8 cellular contexts compared by ENCODE assay signal in genomic region chr9:764105-764524, GRCh38.
DNase-seq lines count a peak whose midpoint lies in the region; ATAC-seq, FAIRE-seq and TF ChIP-seq lines count a peak whose summit lies in the region.

No MANE protein-coding gene starts in this region.

- no peak overlapping the region for H3K27ac Mint-ChIP-seq in activated T-cell treated with anti-CD3 and anti-CD28 coated beads, Interleukin-2, amount 50 U/mL, for 72 hours
- no peak overlapping the region for H3K27ac Mint-ChIP-seq in progenitor cell of endocrine pancreas

- H3K27me3 Mint-ChIP-seq in activated T-cell treated with anti-CD3 and anti-CD28 coated beads, Interleukin-2, amount 50 U/mL, for 72 hours (ENCODE audit: low read depth): peaks cover 26% of the 10 kb centered on the region
- no peaks in the 10 kb centered on the region for H3K27me3 Mint-ChIP-seq in progenitor cell of endocrine pancreas

- TF ChIP-seq EP300 in A549 (IDR thresholded peaks at IDR 0.05): no peak

- CTCF ChIA-PET in A549 (lab: Yijun Ruan, JAX): interaction anchor here (0.6 to 18.9 kb wide), 80 partner anchors 9 to 427 kb away, joined by 3 to 371 read pairs (median 4); no protein-coding TSS in a partner anchor

- H3K4me3 ChIP-seq in A549: peak overlapping the region; percentile 19; the same call in 1 of the 3 replicates

- peaks cover 7% of the 10 kb centered on the region for H3K4me1 Mint-ChIP-seq in activated T-cell treated with anti-CD3 and anti-CD28 coated beads, Interleukin-2, amount 50 U/mL, for 72 hours (ENCODE audit: low read depth)
- H3K4me1 Mint-ChIP-seq in progenitor cell of endocrine pancreas (ENCODE audit: low read depth): peaks cover 20% of the 10 kb centered on the region

- 2% methylated on average over 12 of the region's 12 CpGs for WGBS in A549 (ENCODE audit: missing lambda C conversion rate)

- 0 out of 6 replicates have a peak overlapping the region, but pooled peaks of 1 of the 2 experiments have one; percentile 56 for H3K27ac ChIP-seq in A549

- DNase-seq in A549 (ENCODE audit: low read depth in 1 of 2, low spot score in 1 of 2) (peak; percentile 86 to 95), NCI-H526 treated with DMSO at 0.1 percent for 48 hours (lab: John Stamatoyannopoulos, UW) (peak; percentile 82), Right ventricle myocardium superior (peak; percentile 78), progenitor cell of endocrine pancreas (ENCODE audit: low spot score, unreplicated experiment) (peak; percentile 40)
- peak; percentile 46 to 57 for DNase-seq in activated T-cell treated with anti-CD3 and anti-CD28 coated beads, Interleukin-2, amount 50 U/mL, for 72 hours
- no peak for DNase-seq in activated effector memory CD4-positive, alpha-beta T cell treated with anti-CD3 and anti-CD28 coated beads, Interleukin-2, amount 50 U/mL, for 16 hours

- H3K9me3 Mint-ChIP-seq in activated T-cell treated with anti-CD3 and anti-CD28 coated beads, Interleukin-2, amount 50 U/mL, for 72 hours: no peaks in the 10 kb centered on the region
- peaks cover 7% of the 10 kb centered on the region for H3K9me3 Mint-ChIP-seq in progenitor cell of endocrine pancreas (ENCODE audit: low read depth)

- POLR2A ChIA-PET in A549 (lab: Yijun Ruan, JAX): no interaction called here

- H3K4me3 Mint-ChIP-seq in activated T-cell treated with anti-CD3 and anti-CD28 coated beads, Interleukin-2, amount 50 U/mL, for 72 hours: peak overlapping the region; percentile 12 to 16
- H3K4me3 Mint-ChIP-seq in progenitor cell of endocrine pancreas (ENCODE audit: low read depth): no peak overlapping the region

- H3K4me2 ChIP-seq in A549: peak overlapping the region; percentile 67

- intact Hi-C loops in Right ventricle myocardium superior (cut with DNase I): loop anchor here (5.0 kb wide), 1 partner anchor 357 kb away; no protein-coding TSS in a partner anchor

- ATAC-seq in A549: peak; percentile 100
- ATAC-seq in HG03095 (IDR thresholded peaks at IDR 0.05; ENCODE audit: unreplicated experiment): peak; percentile 75
- peak; percentile 98 for ATAC-seq in activated T-cell treated with anti-CD3 and anti-CD28 coated beads, Interleukin-2, amount 50 U/mL, for 72 hours (replicated peaks in 1 of 2)
- ATAC-seq in Right ventricle myocardium superior (ENCODE audit: poor library complexity): peak; percentile 97

- H3K4me1 ChIP-seq in A549: 0 out of 3 replicates have a peak, but pooled peaks cover 4% of the 10 kb centered on the region

- TF ChIP-seq RAD21 in A549 (conservative IDR thresholded peaks at IDR 0.05 in 1 of 2, IDR thresholded peaks at IDR 0.05 in 1 of 2): peak; percentile 98 to 100

- peak; percentile 99 for TF ChIP-seq CTCF in A549 (IDR thresholded peaks at IDR 0.05)
- peak; percentile 72 for TF ChIP-seq CTCF in GM12874 (IDR thresholded peaks at IDR 0.05; ENCODE audit: insufficient read depth, low read depth, low read length)
- TF ChIP-seq CTCF in progenitor cell of endocrine pancreas (IDR thresholded peaks at IDR 0.05; ENCODE audit: unreplicated experiment): peak; percentile 80

- H3K9me3 ChIP-seq in A549: peaks cover 22% of the 10 kb centered on the region

- no peaks in the 10 kb centered on the region for H3K36me3 Mint-ChIP-seq in activated T-cell treated with anti-CD3 and anti-CD28 coated beads, Interleukin-2, amount 50 U/mL, for 72 hours (ENCODE audit: insufficient read depth in 2 of 2)
- no peaks in the 10 kb centered on the region for H3K36me3 Mint-ChIP-seq in progenitor cell of endocrine pancreas (ENCODE audit: insufficient read depth)

- no peak for TF ChIP-seq POLR2A in A549 (IDR thresholded peaks at IDR 0.05; ENCODE audit: low read length)

- peak; percentile 98 for FAIRE-seq in A549 (lab: Jason Lieb, UNC)

TF ChIP-seq in A549, 52 proteins besides CTCF, POLR2A, EP300 and RAD21:
- TF ChIP-seq SMC3 (IDR thresholded peaks at IDR 0.05): peak; percentile 99
- TF ChIP-seq MAFK (IDR thresholded peaks at IDR 0.05; ENCODE audit: partially characterized antibody): no peak
- TF ChIP-seq, protein P1, sequence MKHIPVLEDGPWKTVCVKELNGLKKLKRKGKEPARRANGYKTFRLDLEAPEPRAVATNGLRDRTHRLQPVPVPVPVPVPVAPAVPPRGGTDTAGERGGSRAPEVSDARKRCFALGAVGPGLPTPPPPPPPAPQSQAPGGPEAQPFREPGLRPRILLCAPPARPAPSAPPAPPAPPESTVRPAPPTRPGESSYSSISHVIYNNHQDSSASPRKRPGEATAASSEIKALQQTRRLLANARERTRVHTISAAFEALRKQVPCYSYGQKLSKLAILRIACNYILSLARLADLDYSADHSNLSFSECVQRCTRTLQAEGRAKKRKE (CRISPR knock-in tag; IDR thresholded peaks at IDR 0.05; ENCODE audit: low read depth): no peak
- no peak for TF ChIP-seq ZNF302 (CRISPR knock-in tag; IDR thresholded peaks at IDR 0.05)
- no peak for TF ChIP-seq ZFP36 (IDR thresholded peaks at IDR 0.05; ENCODE audit: borderline replicate concordance, partially characterized antibody)
- TF ChIP-seq NPAS2 (CRISPR knock-in tag; IDR thresholded peaks at IDR 0.05; ENCODE audit: borderline replicate concordance): no peak
- no peak for TF ChIP-seq JUN (IDR thresholded peaks at IDR 0.05)
- TF ChIP-seq, protein P2, sequence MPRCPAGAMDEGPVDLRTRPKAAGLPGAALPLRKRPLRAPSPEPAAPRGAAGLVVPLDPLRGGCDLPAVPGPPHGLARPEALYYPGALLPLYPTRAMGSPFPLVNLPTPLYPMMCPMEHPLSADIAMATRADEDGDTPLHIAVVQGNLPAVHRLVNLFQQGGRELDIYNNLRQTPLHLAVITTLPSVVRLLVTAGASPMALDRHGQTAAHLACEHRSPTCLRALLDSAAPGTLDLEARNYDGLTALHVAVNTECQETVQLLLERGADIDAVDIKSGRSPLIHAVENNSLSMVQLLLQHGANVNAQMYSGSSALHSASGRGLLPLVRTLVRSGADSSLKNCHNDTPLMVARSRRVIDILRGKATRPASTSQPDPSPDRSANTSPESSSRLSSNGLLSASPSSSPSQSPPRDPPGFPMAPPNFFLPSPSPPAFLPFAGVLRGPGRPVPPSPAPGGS (IDR thresholded peaks at IDR 0.05): no peak
- TF ChIP-seq, protein P3, sequence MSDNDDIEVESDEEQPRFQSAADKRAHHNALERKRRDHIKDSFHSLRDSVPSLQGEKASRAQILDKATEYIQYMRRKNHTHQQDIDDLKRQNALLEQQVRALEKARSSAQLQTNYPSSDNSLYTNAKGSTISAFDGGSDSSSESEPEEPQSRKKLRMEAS (IDR thresholded peaks at IDR 0.05): peak; percentile 60
- no peak for TF ChIP-seq HMGXB4 (CRISPR knock-in tag; IDR thresholded peaks at IDR 0.05; ENCODE audit: borderline replicate concordance)
